ENCODE assay signal across 1 cellular context in the genomic region with DNA sequence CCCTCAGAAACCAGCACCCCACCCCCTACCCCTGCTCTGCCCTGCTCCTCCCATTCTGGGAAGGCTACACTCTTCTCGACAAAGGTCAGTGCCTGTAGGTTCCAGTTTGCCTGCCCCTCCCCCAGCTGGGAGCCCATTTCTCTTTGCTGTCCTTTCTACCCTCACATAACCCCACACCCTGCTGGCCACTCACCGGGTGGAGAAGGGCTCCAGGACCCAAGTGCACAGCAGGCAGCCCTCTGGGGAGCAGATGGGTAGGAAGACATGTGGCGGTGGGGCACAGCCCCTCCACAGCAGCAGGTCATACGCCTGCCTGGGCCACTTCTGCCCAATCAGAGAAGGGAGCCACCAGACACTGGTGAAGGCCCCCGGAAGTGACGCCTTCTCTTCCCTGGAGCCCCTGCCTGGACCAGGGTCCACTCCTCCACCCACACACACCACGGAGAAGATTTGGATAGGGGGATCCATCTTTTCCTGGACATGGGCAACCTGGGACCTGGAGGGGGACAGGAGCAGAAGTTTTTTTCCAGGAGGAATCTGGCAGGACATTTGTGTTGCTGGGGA.
A peak's percentile ranks its signal among the peaks of the same experiment; 100 is the strongest.
TF ChIP-seq lines count a peak whose summit lies in the region.

A gene (minus strand): TSS at position 326 of the 564 bp plus-strand sequence. CDS start 1,948 bp downstream, outside the sequence.

TF ChIP-seq in K562, 482 proteins besides CTCF, POLR2A, EP300 and RAD21 (continued from another document):
- TF ChIP-seq, protein P1, sequence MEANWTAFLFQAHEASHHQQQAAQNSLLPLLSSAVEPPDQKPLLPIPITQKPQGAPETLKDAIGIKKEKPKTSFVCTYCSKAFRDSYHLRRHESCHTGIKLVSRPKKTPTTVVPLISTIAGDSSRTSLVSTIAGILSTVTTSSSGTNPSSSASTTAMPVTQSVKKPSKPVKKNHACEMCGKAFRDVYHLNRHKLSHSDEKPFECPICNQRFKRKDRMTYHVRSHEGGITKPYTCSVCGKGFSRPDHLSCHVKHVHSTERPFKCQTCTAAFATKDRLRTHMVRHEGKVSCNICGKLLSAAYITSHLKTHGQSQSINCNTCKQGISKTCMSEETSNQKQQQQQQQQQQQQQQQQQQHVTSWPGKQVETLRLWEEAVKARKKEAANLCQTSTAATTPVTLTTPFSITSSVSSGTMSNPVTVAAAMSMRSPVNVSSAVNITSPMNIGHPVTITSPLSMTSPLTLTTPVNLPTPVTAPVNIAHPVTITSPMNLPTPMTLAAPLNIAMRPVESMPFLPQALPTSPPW (CRISPR knock-in tag; IDR thresholded peaks at IDR 0.05), result no peak
- TF ChIP-seq NFATC3 (IDR thresholded peaks at IDR 0.05) (no peak), POLR2G (IDR thresholded peaks at IDR 0.05; ENCODE audit: low read depth, low read length) (peak; percentile 43), PHF21A (IDR thresholded peaks at IDR 0.05; ENCODE audit: borderline replicate concordance, low read depth) (no peak), BDP1 (IDR thresholded peaks at IDR 0.05; ENCODE audit: insufficient read depth, insufficient read length) (no peak), MCM3 (IDR thresholded peaks at IDR 0.05) (no peak), POLR2AphosphoS2 (IDR thresholded peaks at IDR 0.05; ENCODE audit: low read length) (no peak), CAMTA2 (CRISPR knock-in tag; conservative IDR thresholded peaks at IDR 0.05) (no peak), HLTF (IDR thresholded peaks at IDR 0.05) (no peak), SMARCC2 (IDR thresholded peaks at IDR 0.05; ENCODE audit: low read depth) (no peak), GABPB2 (CRISPR knock-in tag; conservative IDR thresholded peaks at IDR 0.05) (no peak), ZNF699 (CRISPR knock-in tag; IDR thresholded peaks at IDR 0.05; ENCODE audit: insufficient replicate concordance) (no peak), ILF3 (IDR thresholded peaks at IDR 0.05; ENCODE audit: borderline replicate concordance) (no peak), ZFP30 (CRISPR knock-in tag; IDR thresholded peaks at IDR 0.05; ENCODE audit: borderline replicate concordance) (no peak)
- TF ChIP-seq, protein P2, sequence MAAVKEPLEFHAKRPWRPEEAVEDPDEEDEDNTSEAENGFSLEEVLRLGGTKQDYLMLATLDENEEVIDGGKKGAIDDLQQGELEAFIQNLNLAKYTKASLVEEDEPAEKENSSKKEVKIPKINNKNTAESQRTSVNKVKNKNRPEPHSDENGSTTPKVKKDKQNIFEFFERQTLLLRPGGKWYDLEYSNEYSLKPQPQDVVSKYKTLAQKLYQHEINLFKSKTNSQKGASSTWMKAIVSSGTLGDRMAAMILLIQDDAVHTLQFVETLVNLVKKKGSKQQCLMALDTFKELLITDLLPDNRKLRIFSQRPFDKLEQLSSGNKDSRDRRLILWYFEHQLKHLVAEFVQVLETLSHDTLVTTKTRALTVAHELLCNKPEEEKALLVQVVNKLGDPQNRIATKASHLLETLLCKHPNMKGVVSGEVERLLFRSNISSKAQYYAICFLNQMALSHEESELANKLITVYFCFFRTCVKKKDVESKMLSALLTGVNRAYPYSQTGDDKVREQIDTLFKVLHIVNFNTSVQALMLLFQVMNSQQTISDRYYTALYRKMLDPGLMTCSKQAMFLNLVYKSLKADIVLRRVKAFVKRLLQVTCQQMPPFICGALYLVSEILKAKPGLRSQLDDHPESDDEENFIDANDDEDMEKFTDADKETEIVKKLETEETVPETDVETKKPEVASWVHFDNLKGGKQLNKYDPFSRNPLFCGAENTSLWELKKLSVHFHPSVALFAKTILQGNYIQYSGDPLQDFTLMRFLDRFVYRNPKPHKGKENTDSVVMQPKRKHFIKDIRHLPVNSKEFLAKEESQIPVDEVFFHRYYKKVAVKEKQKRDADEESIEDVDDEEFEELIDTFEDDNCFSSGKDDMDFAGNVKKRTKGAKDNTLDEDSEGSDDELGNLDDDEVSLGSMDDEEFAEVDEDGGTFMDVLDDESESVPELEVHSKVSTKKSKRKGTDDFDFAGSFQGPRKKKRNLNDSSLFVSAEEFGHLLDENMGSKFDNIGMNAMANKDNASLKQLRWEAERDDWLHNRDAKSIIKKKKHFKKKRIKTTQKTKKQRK (IDR thresholded peaks at IDR 0.05; ENCODE audit: borderline replicate concordance, low read depth, low read length), result no peak
- TF ChIP-seq, protein P3, sequence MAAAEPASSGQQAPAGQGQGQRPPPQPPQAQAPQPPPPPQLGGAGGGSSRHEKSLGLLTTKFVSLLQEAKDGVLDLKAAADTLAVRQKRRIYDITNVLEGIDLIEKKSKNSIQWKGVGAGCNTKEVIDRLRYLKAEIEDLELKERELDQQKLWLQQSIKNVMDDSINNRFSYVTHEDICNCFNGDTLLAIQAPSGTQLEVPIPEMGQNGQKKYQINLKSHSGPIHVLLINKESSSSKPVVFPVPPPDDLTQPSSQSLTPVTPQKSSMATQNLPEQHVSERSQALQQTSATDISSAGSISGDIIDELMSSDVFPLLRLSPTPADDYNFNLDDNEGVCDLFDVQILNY (CRISPR knock-in tag; IDR thresholded peaks at IDR 0.05), result no peak
- TF ChIP-seq, protein P4, sequence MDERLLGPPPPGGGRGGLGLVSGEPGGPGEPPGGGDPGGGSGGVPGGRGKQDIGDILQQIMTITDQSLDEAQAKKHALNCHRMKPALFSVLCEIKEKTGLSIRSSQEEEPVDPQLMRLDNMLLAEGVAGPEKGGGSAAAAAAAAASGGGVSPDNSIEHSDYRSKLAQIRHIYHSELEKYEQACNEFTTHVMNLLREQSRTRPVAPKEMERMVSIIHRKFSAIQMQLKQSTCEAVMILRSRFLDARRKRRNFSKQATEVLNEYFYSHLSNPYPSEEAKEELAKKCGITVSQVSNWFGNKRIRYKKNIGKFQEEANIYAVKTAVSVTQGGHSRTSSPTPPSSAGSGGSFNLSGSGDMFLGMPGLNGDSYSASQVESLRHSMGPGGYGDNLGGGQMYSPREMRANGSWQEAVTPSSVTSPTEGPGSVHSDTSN (CRISPR knock-in tag; IDR thresholded peaks at IDR 0.05; ENCODE audit: low read depth), result no peak
- TF ChIP-seq, protein P4 (tag; conservative IDR thresholded peaks at IDR 0.05; ENCODE audit: low read depth), result 0 out of 2 replicates have a peak, but pooled peaks have one; percentile 37
- TF ChIP-seq, protein P5, sequence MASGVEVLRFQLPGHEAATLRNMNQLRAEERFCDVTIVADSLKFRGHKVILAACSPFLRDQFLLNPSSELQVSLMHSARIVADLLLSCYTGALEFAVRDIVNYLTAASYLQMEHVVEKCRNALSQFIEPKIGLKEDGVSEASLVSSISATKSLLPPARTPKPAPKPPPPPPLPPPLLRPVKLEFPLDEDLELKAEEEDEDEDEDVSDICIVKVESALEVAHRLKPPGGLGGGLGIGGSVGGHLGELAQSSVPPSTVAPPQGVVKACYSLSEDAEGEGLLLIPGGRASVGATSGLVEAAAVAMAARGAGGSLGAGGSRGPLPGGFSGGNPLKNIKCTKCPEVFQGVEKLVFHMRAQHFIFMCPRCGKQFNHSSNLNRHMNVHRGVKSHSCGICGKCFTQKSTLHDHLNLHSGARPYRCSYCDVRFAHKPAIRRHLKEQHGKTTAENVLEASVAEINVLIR (CRISPR knock-in tag; IDR thresholded peaks at IDR 0.05), result no peak
